ENCODE assay signal across 21 cellular contexts in the genomic region with DNA sequence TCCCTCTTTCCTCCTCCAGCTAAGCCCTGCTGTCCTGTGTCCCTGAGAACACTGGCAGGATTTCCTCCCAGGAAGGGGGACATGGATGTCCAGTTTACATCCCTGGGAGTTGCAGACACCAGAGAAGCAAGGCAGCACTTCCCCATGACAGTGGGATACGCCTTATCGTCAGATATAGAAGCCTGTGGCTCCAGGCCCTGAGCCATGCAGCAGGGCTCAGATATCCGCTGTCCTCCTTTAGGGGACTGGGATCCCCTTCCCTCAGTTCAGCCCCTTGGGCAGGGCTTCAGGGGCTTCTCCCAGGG. TPM values are rescaled to one million over a fixed set of nuclear protein-coding genes. Genes with fewer than 3 reads are reported as not detected.
DNase-seq lines count a peak whose midpoint lies in the region; ATAC-seq and TF ChIP-seq lines count a peak whose summit lies in the region.
"Had no signal": no experiment of that assay in that cellular context is flagged by ENCODE, and none has a peak within 500 bp of the region (broad histone marks: within the 10 kb centered on the region; RNA-seq: fewer than 3 reads in every experiment).

No MANE protein-coding gene starts in this region.

- TF ChIP-seq CTCF in heart left ventricle (IDR thresholded peaks at IDR 0.05) (no peak), endothelial cell (IDR thresholded peaks at IDR 0.05; ENCODE audit: unreplicated experiment) (no peak), neural progenitor cell (IDR thresholded peaks at IDR 0.05) (no peak), upper lobe of right lung (IDR thresholded peaks at IDR 0.05) (no peak)

- H3K4me2 ChIP-seq in neural progenitor cell = peak overlapping the region; percentile 52

- no peaks in the 10 kb centered on the region for H3K9me3 ChIP-seq in heart left ventricle
- H3K9me3 ChIP-seq in neural progenitor cell (ENCODE audit: low read depth) = no peaks in the 10 kb centered on the region
- H3K9me3 ChIP-seq in upper lobe of right lung = no peaks in the 10 kb centered on the region
- H3K9me3 ChIP-seq: Peyer's patch, SJCRH30 had no signal

- intact Hi-C loops in heart left ventricle (cut with DNase I) = loop anchor here in 1 of 10 donors (5.0 kb wide), 1 partner anchor 47 kb away; no protein-coding TSS in a partner anchor
- intact Hi-C loops in left cardiac atrium (cut with DNase I) = no loop called here
- intact Hi-C loops in upper lobe of right lung (cut with DNase I) = no loop called here

- ATAC-seq in heart left ventricle (peak in 2 of 4 donors; percentile 32 to 59), left cardiac atrium (no peak), upper lobe of right lung (peak; percentile 6), GM18517 (IDR thresholded peaks at IDR 0.05; ENCODE audit: unreplicated experiment) (no peak), GM19328 (IDR thresholded peaks at IDR 0.05; ENCODE audit: unreplicated experiment) (no peak)

- H3K4me3 ChIP-seq in heart left ventricle = no peak overlapping the region
- H3K4me3 ChIP-seq in neural progenitor cell = no peak overlapping the region
- H3K4me3 ChIP-seq in upper lobe of right lung = no peak overlapping the region
- H3K4me3 ChIP-seq: Peyer's patch, SJCRH30 had no signal

- TF ChIP-seq POLR2A in heart left ventricle (IDR thresholded peaks at IDR 0.05) = no peak

- peaks cover 5% of the 10 kb centered on the region for H3K27me3 Mint-ChIP-seq in endothelial cell (ENCODE audit: unreplicated experiment)
- peaks cover 15% of the 10 kb centered on the region for H3K27me3 Mint-ChIP-seq in neural progenitor cell (ENCODE audit: insufficient read depth, low read depth)

- H3K9ac ChIP-seq in neural progenitor cell = no peak overlapping the region

- peak in 1 of 5 donors; percentile 23 for DNase-seq in heart left ventricle
- no peak for DNase-seq in left cardiac atrium
- DNase-seq in endothelial cell (ENCODE audit: low spot score) = no peak
- DNase-seq in neural progenitor cell (ENCODE audit: low spot score) = no peak
- DNase-seq in upper lobe of right lung = no peak
- no peak for DNase-seq in germinal center (ENCODE audit: low spot score)
- DNase-seq: ACHN, C1 segment of cervical spinal cord, DMS53, GDM1, MV-4-11, NCI-H1105 treated with DMSO at 0.1 percent for 48 hours, NCI-H2029 treated with DMSO at 0.1 percent for 48 hours, NCI-H2171, NCI-H526, SJCRH30 had no signal

- H3K9me3 Mint-ChIP-seq in endothelial cell (ENCODE audit: unreplicated experiment) (no peaks in the 10 kb centered on the region), neural progenitor cell (no peaks in the 10 kb centered on the region)

- H3K36me3 Mint-ChIP-seq in endothelial cell (ENCODE audit: low read depth, unreplicated experiment) (peaks cover 8% of the 10 kb centered on the region), neural progenitor cell (peaks cover 2% of the 10 kb centered on the region)

- H3K4me1 Mint-ChIP-seq in endothelial cell (ENCODE audit: unreplicated experiment) (peaks cover 90% of the 10 kb centered on the region), neural progenitor cell (peaks cover 82% of the 10 kb centered on the region)

- H3K27ac ChIP-seq in heart left ventricle (peak overlapping the region in 8 of 12 donors; percentile 2 to 41 (median 14)), neural progenitor cell (no peak overlapping the region), upper lobe of right lung (no peak overlapping the region)
- H3K27ac ChIP-seq: 22Rv1, Peyer's patch, SJCRH30 had no signal

- H3K27ac Mint-ChIP-seq in endothelial cell (ENCODE audit: unreplicated experiment) (peak overlapping the region; percentile 91), neural progenitor cell (no peak overlapping the region)
- H3K27ac Mint-ChIP-seq: IgD-negative memory B cell had no signal

- H3K4me3 Mint-ChIP-seq in endothelial cell (ENCODE audit: unreplicated experiment) = no peak overlapping the region
- H3K4me3 Mint-ChIP-seq in neural progenitor cell = no peak overlapping the region
- H3K4me3 Mint-ChIP-seq: IgD-negative memory B cell had no signal

- H2AFZ ChIP-seq in neural progenitor cell (replicated peaks) = no peak overlapping the region

- H3K79me2 ChIP-seq in neural progenitor cell (ENCODE audit: low read depth) = no peaks in the 10 kb centered on the region

- WGBS in heart left ventricle, 4 donors = 64 to 100% (median 71%) methylated on average over 1 to 3 of the region's 3 CpGs

- peaks cover 9% of the 10 kb centered on the region for H3F3A ChIP-seq in neural progenitor cell (ENCODE audit: low read depth)

- H3K36me3 ChIP-seq in heart left ventricle = no peaks in the 10 kb centered on the region
- H3K36me3 ChIP-seq in neural progenitor cell = no peaks in the 10 kb centered on the region
- H3K36me3 ChIP-seq in upper lobe of right lung = no peaks in the 10 kb centered on the region
- H3K36me3 ChIP-seq: Peyer's patch, SJCRH30 had no signal

- H4K20me1 ChIP-seq in neural progenitor cell (ENCODE audit: low read depth) = peaks cover 4% of the 10 kb centered on the region

- H3K27me3 ChIP-seq in heart left ventricle (peaks cover 0 to 4% (median 0%) of the 10 kb centered on the region in 9 donors), neural progenitor cell (no peaks in the 10 kb centered on the region), upper lobe of right lung (no peaks in the 10 kb centered on the region)
- H3K27me3 ChIP-seq: Peyer's patch had no signal

- H3K4me1 ChIP-seq in heart left ventricle (peaks cover 0 to 63% (median 40%) of the 10 kb centered on the region in 12 donors), neural progenitor cell (peaks cover 58% of the 10 kb centered on the region), upper lobe of right lung (peaks cover 8% of the 10 kb centered on the region)
- H3K4me1 ChIP-seq: Peyer's patch, SJCRH30 had no signal

RNA-seq across cellular contexts. Expression of gene CORO2B, which starts 16.4 kb away (rescaled TPM):
- 1 to 10 TPM; 3.0 to 9.1 (median 5.0) TPM for total RNA-seq in heart left ventricle
- polyA plus RNA-seq in heart left ventricle = 1 to 10 TPM; 3.3 to 7.2 TPM
- 1 to 10 TPM; 8.5 to 8.9 TPM for total RNA-seq in left cardiac atrium
- 71.7 TPM for total RNA-seq in endothelial cell (ENCODE audit: unreplicated experiment)
- 1.0 and 3.3 TPM in 2 replicates for total RNA-seq in neural progenitor cell (ENCODE audit: low replicate concordance)
- total RNA-seq in upper lobe of right lung = 3.6 TPM
- total RNA-seq: SJCRH30 had no signal

Comparison
In these comparisons a context has a peak if more than half of its experiments do, and no peak if none do; other contexts are left out.
1. H3K27ac ChIP-seq: peak in heart left ventricle (8 of 12); none in neural progenitor cell (single experiment) and upper lobe of right lung (single experiment).